ENCODE assay signal across 14 cellular contexts in the genomic region with DNA sequence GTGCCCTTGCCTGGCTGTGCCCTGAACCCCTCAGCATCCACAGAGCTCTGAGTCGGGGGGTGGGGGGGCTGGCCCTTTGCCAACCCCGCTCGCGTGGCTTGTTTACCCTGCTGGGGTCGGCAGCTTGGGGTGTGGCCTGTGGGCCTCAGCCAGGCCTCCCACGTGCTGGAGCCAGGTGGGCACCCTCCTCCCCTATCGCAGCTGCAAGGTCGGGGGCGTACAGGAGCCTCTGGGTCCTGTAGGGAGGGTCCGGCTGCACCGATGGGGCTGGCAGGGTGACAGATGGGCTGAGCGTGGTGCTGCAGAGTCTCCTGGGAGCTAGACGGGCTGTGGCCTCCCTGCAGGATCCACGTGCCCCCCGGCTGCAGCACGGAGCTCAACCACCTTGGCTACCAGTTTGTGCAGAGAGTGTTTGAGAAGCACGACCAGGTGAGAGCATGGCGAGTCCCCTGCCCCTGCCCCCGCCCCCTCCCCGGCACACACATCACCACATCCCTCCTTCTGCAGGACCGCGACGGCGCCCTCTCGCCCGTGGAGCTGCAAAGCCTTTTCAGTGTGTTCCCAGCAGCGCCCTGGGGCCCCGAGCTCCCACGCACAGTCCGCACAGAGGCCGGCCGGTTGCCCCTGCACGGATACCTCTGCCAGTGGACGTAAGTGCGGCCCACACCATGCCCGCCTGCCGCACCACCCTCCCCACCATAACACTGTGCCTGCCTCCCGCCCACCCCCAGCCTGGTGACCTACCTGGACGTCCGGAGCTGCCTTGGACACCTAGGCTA. TPM values are rescaled to one million over a fixed set of nuclear protein-coding genes. Genes with fewer than 3 reads are reported as not detected.
A peak's percentile ranks its signal among the peaks of the same experiment; 100 is the strongest.
DNase-seq lines count a peak whose midpoint lies in the region; ATAC-seq and TF ChIP-seq lines count a peak whose summit lies in the region.
"Had no signal": no experiment of that assay in that cellular context is flagged by ENCODE, and none has a peak within 500 bp of the region (broad histone marks: within the 10 kb centered on the region; RNA-seq: fewer than 3 reads in every experiment).

No MANE protein-coding gene starts in this region.

- peaks cover 6% of the 10 kb centered on the region for H3K9me1 ChIP-seq in IMR-90 (ENCODE audit: insufficient read depth, low read length)

- no peaks in the 10 kb centered on the region for H3K9me3 ChIP-seq in IMR-90 (ENCODE audit: control insufficient read depth, insufficient read depth, low read length)
- H3K9me3 ChIP-seq in neuronal stem cell (replicated peaks in 1 of 2; ENCODE audit: control insufficient read depth in 2 of 2, insufficient read depth in 1 of 2, low read depth in 1 of 2, low read length in 2 of 2) = no peaks in the 10 kb centered on the region
- no peaks in the 10 kb centered on the region for H3K9me3 ChIP-seq in naive thymus-derived CD4-positive, alpha-beta T cell (ENCODE audit: control insufficient read depth in 2 of 3, low read length in 3 of 3)

- no peak overlapping the region for H2BK20ac ChIP-seq in IMR-90 (ENCODE audit: low read depth, low read length)

- H3K4me2 ChIP-seq in IMR-90 (ENCODE audit: low read depth, low read length) (no peak overlapping the region), neuronal stem cell (ENCODE audit: insufficient read depth, low read length, poor library complexity, severe bottlenecking) (no peak overlapping the region)
- H3K4me2 ChIP-seq: GM23338 had no signal

- H3K18ac ChIP-seq in IMR-90 (ENCODE audit: low read depth, low read length) = no peak overlapping the region
- H3K18ac ChIP-seq in neuronal stem cell (ENCODE audit: low read length) = no peak overlapping the region

- no peak for TF ChIP-seq RAD21 in IMR-90 (IDR thresholded peaks at IDR 0.05; ENCODE audit: low read length)

- peaks cover 27% of the 10 kb centered on the region for H4K20me1 ChIP-seq in IMR-90 (ENCODE audit: insufficient read depth, low read length)

- no peak for DNase-seq in activated CD4-positive, alpha-beta memory T cell treated with anti-CD3 and anti-CD28 coated beads, Interleukin-2, amount 10 ng/mL, durations not matched to agents 7 days and 5 days
- DNase-seq in activated CD4-positive, alpha-beta memory T cell treated with anti-CD3 and anti-CD28 coated beads for 36 hours = no peak
- DNase-seq in IMR-90 (no peak), RWPE1 (ENCODE audit: low spot score) (no peak), neuronal stem cell (ENCODE audit: low spot score) (no peak)
- DNase-seq in naive thymus-derived CD4-positive, alpha-beta T cell = no peak
- DNase-seq: ACHN; C1 segment of cervical spinal cord; CD4-positive, alpha-beta memory T cell; H9; KBM-7 had no signal

- no peaks in the 10 kb centered on the region for H3K27me3 ChIP-seq in IMR-90 (ENCODE audit: control insufficient read depth, insufficient read depth, low read length)
- peaks cover 0 to 14% (median 0%) of the 10 kb centered on the region in 3 experiments for H3K27me3 ChIP-seq in neuronal stem cell (ENCODE audit: control insufficient read depth in 3 of 3, insufficient read depth in 3 of 3, low read depth in 1 of 3, low read length in 3 of 3)
- no peaks in the 10 kb centered on the region for H3K27me3 ChIP-seq in naive thymus-derived CD4-positive, alpha-beta T cell (ENCODE audit: control insufficient read depth in 2 of 2, insufficient read depth in 2 of 2, low read length in 2 of 2)

- H3K56ac ChIP-seq in IMR-90 (ENCODE audit: extremely low read depth, insufficient read depth, low read length) = no peak overlapping the region

- H2BK120ac ChIP-seq in IMR-90 (ENCODE audit: low read depth, low read length) (no peak overlapping the region), neuronal stem cell (ENCODE audit: low read depth, low read length) (no peak overlapping the region)

- POLR2A ChIA-PET in activated CD4-positive, alpha-beta memory T cell treated with anti-CD3 and anti-CD28 coated beads, Interleukin-2, amount 10 ng/mL, durations not matched to agents 7 days and 5 days (lab: Charles Lee) = interaction anchor here (1.2 to 5.2 kb wide), 2 partner anchors 8 to 13 kb away, joined by 3 to 25 read pairs; a partner anchor contains a TSS
- POLR2A ChIA-PET in activated CD4-positive, alpha-beta memory T cell treated with anti-CD3 and anti-CD28 coated beads for 36 hours (lab: Charles Lee) = no interaction called here
- POLR2A ChIA-PET in IMR-90 (lab: Charles Lee; ENCODE audit: unreplicated experiment) = no interaction called here
- POLR2A ChIA-PET in RWPE1 (lab: Yijun Ruan, JAX; ENCODE audit: low non-redundant PET) = interaction anchor here (0.5 to 0.6 kb wide), 3 partner anchors 13 to 51 kb away, joined by 3 to 5 read pairs (median 3); a partner anchor contains a TSS
- POLR2A ChIA-PET in naive thymus-derived CD4-positive, alpha-beta T cell (lab: Charles Lee) = interaction anchor here (1.0 to 5.3 kb wide), 2 partner anchors 15 to 18 kb away, joined by 3 to 33 read pairs; a partner anchor contains a TSS

- ATAC-seq in IMR-90 (ENCODE audit: low read depth) (no peak), HG02588 (IDR thresholded peaks at IDR 0.05; ENCODE audit: unreplicated experiment) (no peak), GM18861 (IDR thresholded peaks at IDR 0.05; ENCODE audit: unreplicated experiment) (no peak)
- no peak for ATAC-seq in naive thymus-derived CD4-positive, alpha-beta T cell
- ATAC-seq: GM23338 had no signal

- H3K36me3 ChIP-seq in IMR-90 (ENCODE audit: control insufficient read depth, insufficient read depth, low read length) (peaks cover 47% of the 10 kb centered on the region), neuronal stem cell (replicated peaks in 1 of 2; ENCODE audit: control insufficient read depth in 2 of 2, insufficient read depth in 2 of 2, low read length in 2 of 2) (peaks cover 37 to 57% of the 10 kb centered on the region in 2 donors)
- peaks cover 0 to 56% (median 3%) of the 10 kb centered on the region in 3 experiments for H3K36me3 ChIP-seq in naive thymus-derived CD4-positive, alpha-beta T cell (ENCODE audit: control insufficient read depth in 2 of 3, insufficient read depth in 3 of 3, low read length in 3 of 3)

- H2BK5ac ChIP-seq in IMR-90 (ENCODE audit: low read depth, low read length, poor library complexity, severe bottlenecking) (no peak overlapping the region), neuronal stem cell (ENCODE audit: low read length) (no peak overlapping the region)

- no peaks in the 10 kb centered on the region for H3K27me3 Mint-ChIP-seq in activated CD4-positive, alpha-beta memory T cell treated with anti-CD3 and anti-CD28 coated beads, Interleukin-2, amount 10 ng/mL, durations not matched to agents 7 days and 5 days
- H3K27me3 Mint-ChIP-seq in activated CD4-positive, alpha-beta memory T cell treated with anti-CD3 and anti-CD28 coated beads for 36 hours = no peaks in the 10 kb centered on the region
- H3K27me3 Mint-ChIP-seq in naive thymus-derived CD4-positive, alpha-beta T cell = peaks cover 0 to 7% (median 0%) of the 10 kb centered on the region in 5 donors
- H3K27me3 Mint-ChIP-seq: CD4-positive, alpha-beta memory T cell had no signal

- H3K23ac ChIP-seq in IMR-90 (ENCODE audit: low read depth, low read length) (no peak overlapping the region), neuronal stem cell (ENCODE audit: low read depth, low read length, poor library complexity) (no peak overlapping the region)

- H3K79me1 ChIP-seq in IMR-90 (ENCODE audit: low read depth in 1 of 2, low read length in 2 of 2) = peaks cover 0 to 37% of the 10 kb centered on the region in 2 experiments; a peak in 1 of 4 replicates
- peaks cover 29% of the 10 kb centered on the region for H3K79me1 ChIP-seq in neuronal stem cell (ENCODE audit: low read depth, low read length)

- H2AFZ ChIP-seq in IMR-90 (replicated peaks; ENCODE audit: low read length, poor library complexity) = no peak overlapping the region
- no peak overlapping the region for H2AFZ ChIP-seq in neuronal stem cell (ENCODE audit: low read length)
- H2AFZ ChIP-seq: GM23338 had no signal

- TF ChIP-seq CTCF in IMR-90 (conservative IDR thresholded peaks at IDR 0.05; ENCODE audit: low read depth, low read length) (no peak), RWPE1 (conservative IDR thresholded peaks at IDR 0.05; ENCODE audit: low read depth) (no peak)

- H3K36me3 Mint-ChIP-seq in activated CD4-positive, alpha-beta memory T cell treated with anti-CD3 and anti-CD28 coated beads, Interleukin-2, amount 10 ng/mL, durations not matched to agents 7 days and 5 days (ENCODE audit: low read depth) = peaks cover 14% of the 10 kb centered on the region
- peaks cover 12% of the 10 kb centered on the region for H3K36me3 Mint-ChIP-seq in activated CD4-positive, alpha-beta memory T cell treated with anti-CD3 and anti-CD28 coated beads for 36 hours
- H3K36me3 Mint-ChIP-seq in naive thymus-derived CD4-positive, alpha-beta T cell = peaks cover 0 to 10% (median 3%) of the 10 kb centered on the region in 5 donors

- H3K4me1 Mint-ChIP-seq in activated CD4-positive, alpha-beta memory T cell treated with anti-CD3 and anti-CD28 coated beads, Interleukin-2, amount 10 ng/mL, durations not matched to agents 7 days and 5 days = peaks cover 17% of the 10 kb centered on the region
- H3K4me1 Mint-ChIP-seq in activated CD4-positive, alpha-beta memory T cell treated with anti-CD3 and anti-CD28 coated beads for 36 hours (ENCODE audit: low read depth) = peaks cover 10% of the 10 kb centered on the region
- peaks cover 0 to 12% (median 9%) of the 10 kb centered on the region in 7 donors for H3K4me1 Mint-ChIP-seq in naive thymus-derived CD4-positive, alpha-beta T cell

- no peak overlapping the region for H4K8ac ChIP-seq in IMR-90 (ENCODE audit: low read depth in 2 of 2, low read length in 2 of 2)
- H4K8ac ChIP-seq in neuronal stem cell (ENCODE audit: low read depth, low read length) = peak overlapping the region; percentile 17

- no peak overlapping the region for H3K9ac ChIP-seq in IMR-90 (ENCODE audit: low read depth, low read length)
- H3K9ac ChIP-seq in neuronal stem cell (ENCODE audit: low read depth, low read length, poor library complexity) = no peak overlapping the region

- BruUV-seq in IMR-90 (replicated peaks; lab: Mats Ljungman, UMichigan) = no TSS peak

- peaks cover 14% of the 10 kb centered on the region for H3K4me1 ChIP-seq in IMR-90 (ENCODE audit: control insufficient read depth, insufficient read depth, low read length)
- H3K4me1 ChIP-seq in neuronal stem cell (ENCODE audit: control insufficient read depth in 2 of 2, insufficient read depth in 1 of 2, low read depth in 1 of 2, low read length in 2 of 2) = peaks cover 2 to 13% of the 10 kb centered on the region in 2 donors
- peaks cover 9 to 11% of the 10 kb centered on the region in 2 donors for H3K4me1 ChIP-seq in naive thymus-derived CD4-positive, alpha-beta T cell (ENCODE audit: control insufficient read depth in 2 of 2, insufficient read depth in 2 of 2, low read length in 2 of 2)

- no peak overlapping the region for H2AK5ac ChIP-seq in IMR-90 (ENCODE audit: low read depth, low read length)
- H2AK5ac ChIP-seq in neuronal stem cell (ENCODE audit: low read depth, low read length) = no peak overlapping the region

- peak overlapping the region; percentile 28 for H2AK9ac ChIP-seq in IMR-90 (replicated peaks; ENCODE audit: low read depth, low read length, poor library complexity)

- intact Hi-C loops in activated CD4-positive, alpha-beta memory T cell treated with anti-CD3 and anti-CD28 coated beads for 36 hours (cut with micrococcal nuclease) = no loop called here
- intact Hi-C loops in IMR-90 (cut with micrococcal nuclease) = no loop called here
- intact Hi-C loops in naive thymus-derived CD4-positive, alpha-beta T cell (cut with micrococcal nuclease) = no loop called here

- peak overlapping the region; percentile 13 for H3K4me3 Mint-ChIP-seq in activated CD4-positive, alpha-beta memory T cell treated with anti-CD3 and anti-CD28 coated beads, Interleukin-2, amount 10 ng/mL, durations not matched to agents 7 days and 5 days
- no peak overlapping the region for H3K4me3 Mint-ChIP-seq in activated CD4-positive, alpha-beta memory T cell treated with anti-CD3 and anti-CD28 coated beads for 36 hours
- H3K4me3 Mint-ChIP-seq in naive thymus-derived CD4-positive, alpha-beta T cell = peak overlapping the region in 2 of 10 donors; percentile 8 to 37
- H3K4me3 Mint-ChIP-seq: GM23338 had no signal

- H3K4me3 ChIP-seq in IMR-90 (ENCODE audit: insufficient read depth, low read depth, low read length) = no peak overlapping the region
- no peak overlapping the region for H3K4me3 ChIP-seq in neuronal stem cell (ENCODE audit: low read length in 2 of 2)
- no peak overlapping the region for H3K4me3 ChIP-seq in naive thymus-derived CD4-positive, alpha-beta T cell (ENCODE audit: low read length)
- H3K4me3 ChIP-seq: GM23338 had no signal

- no peak overlapping the region for H3K27ac Mint-ChIP-seq in activated CD4-positive, alpha-beta memory T cell treated with anti-CD3 and anti-CD28 coated beads, Interleukin-2, amount 10 ng/mL, durations not matched to agents 7 days and 5 days
- no peak overlapping the region for H3K27ac Mint-ChIP-seq in activated CD4-positive, alpha-beta memory T cell treated with anti-CD3 and anti-CD28 coated beads for 36 hours
- H3K27ac Mint-ChIP-seq in naive thymus-derived CD4-positive, alpha-beta T cell = no peak overlapping the region
- H3K27ac Mint-ChIP-seq: CD4-positive, alpha-beta memory T cell; GM23338; H9 had no signal

- no peak overlapping the region for H4K5ac ChIP-seq in IMR-90 (ENCODE audit: low read depth, low read length)

- H2BK15ac ChIP-seq in IMR-90 (ENCODE audit: low read depth, low read length) (no peak overlapping the region), neuronal stem cell (ENCODE audit: low read length) (no peak overlapping the region)

- 94% methylated on average over 13 of the region's 40 CpGs; no CpG with 5 or more reads in 1 of the 2 experiments for WGBS in IMR-90 (ENCODE audit: extremely low coverage in 2 of 2, insufficient read length in 1 of 2), 2 experiments
- no CpG with 5 or more reads among the region's 40 CpGs for WGBS in neuronal stem cell (ENCODE audit: extremely low coverage in 2 of 2, insufficient read length in 2 of 2, insufficient replicate concordance in 1 of 2), 2 donors

- no peaks in the 10 kb centered on the region for H3K9me3 Mint-ChIP-seq in activated CD4-positive, alpha-beta memory T cell treated with anti-CD3 and anti-CD28 coated beads, Interleukin-2, amount 10 ng/mL, durations not matched to agents 7 days and 5 days
- no peaks in the 10 kb centered on the region for H3K9me3 Mint-ChIP-seq in activated CD4-positive, alpha-beta memory T cell treated with anti-CD3 and anti-CD28 coated beads for 36 hours
- no peaks in the 10 kb centered on the region for H3K9me3 Mint-ChIP-seq in naive thymus-derived CD4-positive, alpha-beta T cell
- H3K9me3 Mint-ChIP-seq: CD4-positive, alpha-beta memory T cell; GM23338; H9 had no signal

- H3K14ac ChIP-seq in IMR-90 (replicated peaks; ENCODE audit: low read depth, low read length) (no peak overlapping the region), neuronal stem cell (ENCODE audit: low read length) (no peak overlapping the region)

- H3K27ac ChIP-seq in IMR-90 (ENCODE audit: insufficient read depth, low read length) = no peak overlapping the region
- peak overlapping the region; percentile 94 for H3K27ac ChIP-seq in RWPE1
- H3K27ac ChIP-seq in neuronal stem cell (replicated peaks; ENCODE audit: low read length) = no peak overlapping the region
- no peak overlapping the region for H3K27ac ChIP-seq in naive thymus-derived CD4-positive, alpha-beta T cell (ENCODE audit: low read depth, low read length)

- no peak for TF ChIP-seq POLR2A in IMR-90 (IDR thresholded peaks at IDR 0.05; ENCODE audit: low read depth, low read length)

- CTCF ChIA-PET in activated CD4-positive, alpha-beta memory T cell treated with anti-CD3 and anti-CD28 coated beads, Interleukin-2, amount 10 ng/mL, durations not matched to agents 7 days and 5 days (lab: Charles Lee) = no interaction called here
- CTCF ChIA-PET in activated CD4-positive, alpha-beta memory T cell treated with anti-CD3 and anti-CD28 coated beads for 36 hours (lab: Charles Lee) = no interaction called here
- CTCF ChIA-PET in IMR-90 (lab: Yijun Ruan, JAX) = no interaction called here
- CTCF ChIA-PET in RWPE1 (lab: Yijun Ruan, JAX) = interaction anchor here (0.6 to 1.2 kb wide), 2 partner anchors 14 to 89 kb away, joined by 3 to 7 read pairs; no protein-coding TSS in a partner anchor
- CTCF ChIA-PET in naive thymus-derived CD4-positive, alpha-beta T cell (lab: Charles Lee) = no interaction called here

- dilution Hi-C loops in IMR-90 (cut with HindIII; ENCODE audit: low sequenced_read_pairs, unreplicated experiment) = no loop called here

- in situ Hi-C loops in IMR-90 (cut with MboI; ENCODE audit: low sequenced_read_pairs) = no loop called here

- H4K91ac ChIP-seq in IMR-90 (ENCODE audit: insufficient read depth, low read depth, low read length) (no peak overlapping the region), neuronal stem cell (ENCODE audit: low read depth, low read length, poor library complexity) (no peak overlapping the region)

- no peak overlapping the region for H2BK12ac ChIP-seq in neuronal stem cell (ENCODE audit: low read length)

- H3K4ac ChIP-seq in IMR-90 (ENCODE audit: low read depth, low read length) = no peak overlapping the region
- H3K4ac ChIP-seq in neuronal stem cell (ENCODE audit: low read length) = no peak overlapping the region

RNA-seq across cellular contexts. Expression of a gene that starts 3.6 kb away (rescaled TPM):
- total RNA-seq in activated CD4-positive, alpha-beta memory T cell treated with anti-CD3 and anti-CD28 coated beads, Interleukin-2, amount 10 ng/mL, durations not matched to agents 7 days and 5 days = 100 to 1,000 TPM; 140 to 141 TPM
- 100 to 1,000 TPM; 112 to 128 TPM for total RNA-seq in activated CD4-positive, alpha-beta memory T cell treated with anti-CD3 and anti-CD28 coated beads for 36 hours
- 20.0 and 20.3 TPM in 2 replicates for total RNA-seq in IMR-90 (2012; rRNA removed)
- polyA plus RNA-seq in IMR-90 (2012; rRNA removed) = 181 and 228 TPM in 2 replicates
- 70.1 and 99.5 TPM in 2 replicates for polyA plus RNA-seq in IMR-90 (2012; cell fraction: cytosol; rRNA removed)
- 1,124 and 3,095 TPM in 2 replicates for polyA plus RNA-seq in IMR-90 (2012; cell fraction: nucleus; rRNA removed; ENCODE audit: low replicate concordance)
- 68.0 TPM for polyA plus RNA-seq in neuronal stem cell (2013, experiment 1 of 2)
- 63.4 TPM for polyA plus RNA-seq in neuronal stem cell (2013, experiment 2 of 2)
- total RNA-seq in naive thymus-derived CD4-positive, alpha-beta T cell = 100 to 1,000 TPM; 145 to 232 (median 186) TPM
- 10 to 100 TPM; 32.7 to 56.7 TPM for polyA plus RNA-seq in naive thymus-derived CD4-positive, alpha-beta T cell

RNA-seq across cellular contexts. Expression of a gene that starts 3.9 kb away (rescaled TPM):
- total RNA-seq in activated CD4-positive, alpha-beta memory T cell treated with anti-CD3 and anti-CD28 coated beads, Interleukin-2, amount 10 ng/mL, durations not matched to agents 7 days and 5 days = 1 to 10 TPM; 1.5 TPM
- total RNA-seq in activated CD4-positive, alpha-beta memory T cell treated with anti-CD3 and anti-CD28 coated beads for 36 hours = under 1 TPM; 0.57 to 0.82 TPM
- 0.72 and 0.83 TPM in 2 replicates for total RNA-seq in IMR-90 (2012; rRNA removed)
- 4.1 and 4.8 TPM in 2 replicates for polyA plus RNA-seq in IMR-90 (2012; rRNA removed)
- polyA plus RNA-seq in IMR-90 (2012; cell fraction: cytosol; rRNA removed) = 4.0 and 5.9 TPM in 2 replicates
- polyA plus RNA-seq in IMR-90 (2012; cell fraction: nucleus; rRNA removed; ENCODE audit: low replicate concordance) = 37.4 and 102 TPM in 2 replicates
- polyA plus RNA-seq in neuronal stem cell (2013, experiment 1 of 2) = 2.2 TPM
- 1.8 TPM for polyA plus RNA-seq in neuronal stem cell (2013, experiment 2 of 2)
- 1 to 10 TPM in 4 of 5 experiments, under 1 TPM in 1; 0.65 to 3.1 (median 1.6) TPM for total RNA-seq in naive thymus-derived CD4-positive, alpha-beta T cell
- not detected for polyA plus RNA-seq in naive thymus-derived CD4-positive, alpha-beta T cell

RNA-seq across cellular contexts. Expression of a gene that starts 8.7 kb away (rescaled TPM):
- 10 to 100 TPM; 63.9 to 78.3 TPM for total RNA-seq in activated CD4-positive, alpha-beta memory T cell treated with anti-CD3 and anti-CD28 coated beads, Interleukin-2, amount 10 ng/mL, durations not matched to agents 7 days and 5 days
- 10 to 100 TPM; 70.9 to 74.9 TPM for total RNA-seq in activated CD4-positive, alpha-beta memory T cell treated with anti-CD3 and anti-CD28 coated beads for 36 hours
- total RNA-seq in IMR-90 (2012; rRNA removed) = 162 and 183 TPM in 2 replicates
- polyA plus RNA-seq in IMR-90 (2012; rRNA removed) = 186 and 195 TPM in 2 replicates
- 197 and 230 TPM in 2 replicates for polyA plus RNA-seq in IMR-90 (2012; cell fraction: cytosol; rRNA removed)
- 258 and 444 TPM in 2 replicates for polyA plus RNA-seq in IMR-90 (2012; cell fraction: nucleus; rRNA removed; ENCODE audit: low replicate concordance)
- 68.3 TPM for polyA plus RNA-seq in neuronal stem cell (2013, experiment 1 of 2)
- 66.0 TPM for polyA plus RNA-seq in neuronal stem cell (2013, experiment 2 of 2)
- total RNA-seq in naive thymus-derived CD4-positive, alpha-beta T cell = 100 to 1,000 TPM in 1 of 5 experiments, 10 to 100 TPM in 4; 68.6 to 105 (median 77.4) TPM
- 100 to 1,000 TPM; 132 to 159 TPM for polyA plus RNA-seq in naive thymus-derived CD4-positive, alpha-beta T cell

RNA-seq across cellular contexts. Expression of a gene that starts 12.6 kb away (rescaled TPM):
- 10 to 100 TPM; 27.1 to 27.2 TPM for total RNA-seq in activated CD4-positive, alpha-beta memory T cell treated with anti-CD3 and anti-CD28 coated beads, Interleukin-2, amount 10 ng/mL, durations not matched to agents 7 days and 5 days
- 10 to 100 TPM; 29.8 to 30.3 TPM for total RNA-seq in activated CD4-positive, alpha-beta memory T cell treated with anti-CD3 and anti-CD28 coated beads for 36 hours
- total RNA-seq in IMR-90 (2012; rRNA removed) = 17.2 and 17.7 TPM in 2 replicates
- polyA plus RNA-seq in IMR-90 (2012; rRNA removed) = 62.5 and 72.2 TPM in 2 replicates
- polyA plus RNA-seq in IMR-90 (2012; cell fraction: cytosol; rRNA removed) = 54.7 and 85.9 TPM in 2 replicates
- polyA plus RNA-seq in IMR-90 (2012; cell fraction: nucleus; rRNA removed; ENCODE audit: low replicate concordance) = 54.8 and 132 TPM in 2 replicates
- 34.8 TPM for polyA plus RNA-seq in neuronal stem cell (2013, experiment 1 of 2)
- polyA plus RNA-seq in neuronal stem cell (2013, experiment 2 of 2) = 33.9 TPM
- total RNA-seq in naive thymus-derived CD4-positive, alpha-beta T cell = 10 to 100 TPM; 26.8 to 48.1 (median 37.2) TPM
- 10 to 100 TPM; 43.2 to 62.1 TPM for polyA plus RNA-seq in naive thymus-derived CD4-positive, alpha-beta T cell

RNA-seq across cellular contexts. Expression of a gene that starts 18.7 kb away (rescaled TPM):
- 10 to 100 TPM; 18.1 to 18.7 TPM for total RNA-seq in activated CD4-positive, alpha-beta memory T cell treated with anti-CD3 and anti-CD28 coated beads, Interleukin-2, amount 10 ng/mL, durations not matched to agents 7 days and 5 days
- 10 to 100 TPM; 17.7 to 18.5 TPM for total RNA-seq in activated CD4-positive, alpha-beta memory T cell treated with anti-CD3 and anti-CD28 coated beads for 36 hours
- 0.72 and 1.1 TPM in 2 replicates for total RNA-seq in IMR-90 (2012; rRNA removed)
- polyA plus RNA-seq in IMR-90 (2012; rRNA removed) = 8.7 and 10.8 TPM in 2 replicates
- 7.8 and 7.9 TPM in 2 replicates for polyA plus RNA-seq in IMR-90 (2012; cell fraction: cytosol; rRNA removed)
- 22.4 and 54.8 TPM in 2 replicates for polyA plus RNA-seq in IMR-90 (2012; cell fraction: nucleus; rRNA removed; ENCODE audit: low replicate concordance)
- 8.4 TPM for polyA plus RNA-seq in neuronal stem cell (2013, experiment 1 of 2)
- polyA plus RNA-seq in neuronal stem cell (2013, experiment 2 of 2) = 8.3 TPM
- total RNA-seq in naive thymus-derived CD4-positive, alpha-beta T cell = 10 to 100 TPM; 13.3 to 19.4 (median 16.5) TPM
- 10 to 100 TPM; 10.6 to 21.2 TPM for polyA plus RNA-seq in naive thymus-derived CD4-positive, alpha-beta T cell

Comparison
In these comparisons a context has a peak if more than half of its experiments do, and no peak if none do; other contexts are left out.
1. POLR2A ChIA-PET loops: an anchor here in activated CD4-positive, alpha-beta memory T cell treated with anti-CD3 and anti-CD28 coated beads, Interleukin-2, amount 10 ng/mL, durations not matched to agents 7 days and 5 days (1.2 to 5.2 kb wide), RWPE1 (0.5 to 0.6 kb wide) and naive thymus-derived CD4-positive, alpha-beta T cell (1.0 to 5.3 kb wide); none called in activated CD4-positive, alpha-beta memory T cell treated with anti-CD3 and anti-CD28 coated beads for 36 hours and IMR-90.